In the genomic region with DNA sequence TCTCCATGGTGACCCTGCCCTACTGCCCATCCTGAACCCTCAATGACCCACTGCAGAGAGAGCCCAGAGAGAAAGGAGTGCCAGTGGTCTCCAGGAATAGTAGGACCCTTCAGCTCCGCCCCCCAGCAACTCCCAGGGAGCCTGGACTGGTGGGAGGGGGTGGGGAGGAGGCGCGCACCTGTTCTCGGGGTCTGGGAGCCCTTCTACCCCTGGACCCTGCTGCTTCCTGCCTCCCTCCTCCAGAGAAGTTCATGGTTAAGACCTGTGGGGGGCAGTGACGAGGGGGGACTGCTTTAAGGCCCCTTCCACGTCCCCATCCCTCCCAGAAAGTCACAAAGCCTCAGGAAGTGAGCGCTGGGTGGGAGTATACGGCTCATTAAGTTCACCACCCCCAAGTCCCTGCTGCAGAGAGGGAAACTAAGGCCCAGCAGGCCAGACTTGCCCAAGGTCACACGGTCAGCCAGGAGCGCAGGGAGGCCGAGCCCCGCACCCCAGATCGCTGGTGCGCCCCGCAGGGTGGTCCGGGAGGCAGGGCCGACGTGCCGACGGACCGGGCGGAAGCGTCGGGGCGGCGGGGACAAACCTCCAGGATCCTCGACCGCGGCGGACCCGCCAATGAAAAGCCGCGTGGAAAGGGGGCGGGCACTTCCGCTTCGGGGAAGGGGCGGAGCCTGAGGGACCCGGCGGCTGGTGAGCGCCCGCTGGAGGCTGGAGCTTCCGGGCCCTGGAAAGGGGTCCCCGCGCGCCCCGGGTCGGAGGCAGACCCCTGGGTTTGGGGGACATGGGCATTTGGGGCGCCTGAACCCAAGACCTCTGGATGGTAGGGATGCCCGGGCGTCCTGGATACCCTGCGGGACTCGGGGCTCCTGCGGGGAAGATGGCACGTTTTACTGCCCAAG, we compare ENCODE assay signal across 8 cellular contexts. TPM values are rescaled to one million over a fixed set of nuclear protein-coding genes. Genes with fewer than 3 reads are reported as not detected.
DNase-seq lines count a peak whose midpoint lies in the region; ATAC-seq and TF ChIP-seq lines count a peak whose summit lies in the region.

A gene with protein sequence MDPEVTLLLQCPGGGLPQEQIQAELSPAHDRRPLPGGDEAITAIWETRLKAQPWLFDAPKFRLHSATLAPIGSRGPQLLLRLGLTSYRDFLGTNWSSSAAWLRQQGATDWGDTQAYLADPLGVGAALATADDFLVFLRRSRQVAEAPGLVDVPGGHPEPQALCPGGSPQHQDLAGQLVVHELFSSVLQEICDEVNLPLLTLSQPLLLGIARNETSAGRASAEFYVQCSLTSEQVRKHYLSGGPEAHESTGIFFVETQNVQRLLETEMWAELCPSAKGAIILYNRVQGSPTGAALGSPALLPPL (plus strand): TSS at position 667 of the 899 bp plus-strand sequence. CDS start 379 bp downstream, outside the sequence.
A gene with protein sequence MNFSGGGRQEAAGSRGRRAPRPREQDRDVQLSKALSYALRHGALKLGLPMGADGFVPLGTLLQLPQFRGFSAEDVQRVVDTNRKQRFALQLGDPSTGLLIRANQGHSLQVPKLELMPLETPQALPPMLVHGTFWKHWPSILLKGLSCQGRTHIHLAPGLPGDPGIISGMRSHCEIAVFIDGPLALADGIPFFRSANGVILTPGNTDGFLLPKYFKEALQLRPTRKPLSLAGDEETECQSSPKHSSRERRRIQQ (minus strand): TSS at position 579 of the 899 bp plus-strand sequence. CDS start 326 bp downstream, at position 253.

- ATAC-seq in HG03045 (IDR thresholded peaks at IDR 0.05; ENCODE audit: unreplicated experiment) (peak; percentile 41), GM21367 (IDR thresholded peaks at IDR 0.05; ENCODE audit: unreplicated experiment) (no peak)

- H3K27me3 Mint-ChIP-seq in chondrocyte (ENCODE audit: low read depth), result no peaks in the 10 kb centered on the region

- peaks cover 40% of the 10 kb centered on the region for H3K4me1 Mint-ChIP-seq in chondrocyte (ENCODE audit: low read depth)

- in situ Hi-C loops in GM13976 (cut with MboI; ENCODE audit: low sequenced_read_pairs, unreplicated experiment), result no loop called here

- peak; percentile 96 for DNase-seq in GM13976 (ENCODE audit: low spot score)
- peak; percentile 64 for DNase-seq in NCI-H460 (ENCODE audit: extremely low read depth, low read depth)
- DNase-seq in activated CD4-positive, alpha-beta T cell treated with anti-CD3 and anti-CD28 coated beads for 24 hours (ENCODE audit: low read depth in 2 of 2), result peak; percentile 93 to 94
- peak; percentile 95 for DNase-seq in chondrocyte (ENCODE audit: low spot score)
- DNase-seq in kidney tubule cell (ENCODE audit: low spot score), result peak; percentile 84
- DNase-seq in stimulated activated CD4-positive, alpha-beta T cell treated with anti-CD3 and anti-CD28 coated beads, Interleukin-1b, Interleukin-23, amount 100 ng/mL, for 1 hour (ENCODE audit: low read depth in 2 of 2), result peak; percentile 74 to 90

- H3K27ac Mint-ChIP-seq in chondrocyte (ENCODE audit: unreplicated experiment), result peak within 1 kb of the TSS; percentile 87

- no peak for TF ChIP-seq CTCF in GM13976 (IDR thresholded peaks at IDR 0.05; ENCODE audit: borderline replicate concordance, control extremely low read depth, extremely low read depth, insufficient read depth, missing control alignments)
- TF ChIP-seq CTCF in chondrocyte (IDR thresholded peaks at IDR 0.05), result peak; percentile 64

- H3K9me3 Mint-ChIP-seq in chondrocyte (ENCODE audit: low read depth), result no peaks in the 10 kb centered on the region

- no peaks in the 10 kb centered on the region for H3K36me3 Mint-ChIP-seq in chondrocyte (ENCODE audit: low read depth)

- peak within 1 kb of the TSS; percentile 81 for H3K4me3 Mint-ChIP-seq in chondrocyte (ENCODE audit: unreplicated experiment)

RNA-seq across cellular contexts. Expression of the first gene that starts in this region (rescaled TPM):
- total RNA-seq in NCI-H460 (2014; rRNA removed; shearing (Covaris generic)), result 24.6 and 27.5 TPM in 2 replicates
- polyA plus RNA-seq in NCI-H460 (2014; cell fraction: nucleus; rRNA removed), result 98.5 and 121 TPM in 2 replicates
- 42.1 to 56.6 TPM (median 49.9 TPM) in 3 replicates for total RNA-seq in chondrocyte

RNA-seq across cellular contexts. Expression of the second gene that starts in this region (rescaled TPM):
- 14.5 and 19.4 TPM in 2 replicates for total RNA-seq in NCI-H460 (2014; rRNA removed; shearing (Covaris generic))
- polyA plus RNA-seq in NCI-H460 (2014; cell fraction: nucleus; rRNA removed), result 42.0 and 47.7 TPM in 2 replicates
- total RNA-seq in chondrocyte, result 37.9 to 45.7 TPM (median 42.2 TPM) in 3 replicates
